15 cellular contexts compared by ENCODE assay signal in the genomic region with DNA sequence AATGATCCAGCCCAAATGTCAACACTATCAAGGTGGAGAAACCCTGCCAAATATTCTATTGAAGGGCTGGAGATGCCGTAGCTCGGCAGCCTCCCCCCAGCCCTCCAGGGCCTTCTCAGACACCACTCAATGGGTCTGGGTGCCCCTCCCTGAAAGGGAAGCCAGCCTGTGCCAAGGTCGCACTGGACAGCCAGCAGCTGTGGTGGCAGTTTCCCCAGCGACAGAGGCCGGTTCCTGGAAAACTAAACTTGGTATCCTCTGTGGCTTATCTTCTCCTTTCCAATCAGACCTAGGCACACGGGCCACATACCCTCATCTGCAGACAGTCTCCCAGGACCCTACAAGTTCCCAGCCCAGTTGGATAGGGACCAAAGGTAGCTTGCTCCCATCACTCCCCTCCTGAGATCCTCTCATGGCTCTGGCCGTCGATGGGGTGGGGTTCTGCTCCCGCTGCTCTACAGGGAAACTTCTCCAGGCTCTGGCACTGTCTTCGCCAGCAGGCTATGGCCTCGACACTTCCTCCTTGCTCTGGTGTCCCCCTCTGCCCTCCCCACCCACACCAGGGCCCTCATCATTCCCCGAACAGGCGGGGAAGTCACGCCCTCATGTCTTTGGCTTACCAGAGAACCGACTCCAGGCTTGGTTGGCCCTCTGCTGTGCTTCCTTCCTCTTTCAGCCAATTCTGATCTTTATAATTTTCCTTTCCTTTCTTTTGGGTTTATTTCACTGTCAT. TPM values are rescaled to one million over a fixed set of nuclear protein-coding genes. Genes with fewer than 3 reads are reported as not detected.
DNase-seq lines count a peak whose midpoint lies in the region; ATAC-seq and TF ChIP-seq lines count a peak whose summit lies in the region.
"Had no signal": no experiment of that assay in that cellular context is flagged by ENCODE, and none has a peak within 500 bp of the region (broad histone marks: within the 10 kb centered on the region; RNA-seq: fewer than 3 reads in every experiment).

No MANE protein-coding gene starts in this region.

- H3K27ac ChIP-seq in heart left ventricle (peak overlapping the region in 1 of 12 donors; percentile 88), psoas muscle (no peak overlapping the region), ovary (no peak overlapping the region)
- H3K27ac ChIP-seq in effector memory CD4-positive, alpha-beta T cell (ENCODE audit: insufficient read depth, low read length, poor library complexity, severe bottlenecking) = no peak overlapping the region
- H3K27ac ChIP-seq: thoracic aorta had no signal

- H3K27me3 ChIP-seq in heart left ventricle = peaks cover 0 to 5% (median 0%) of the 10 kb centered on the region in 9 donors
- H3K27me3 ChIP-seq in psoas muscle (ENCODE audit: insufficient read depth in 3 of 3, low read length in 2 of 3) = peaks cover 0 to 1% (median 0%) of the 10 kb centered on the region in 3 donors
- no peaks in the 10 kb centered on the region for H3K27me3 ChIP-seq in effector memory CD4-positive, alpha-beta T cell (replicated peaks; ENCODE audit: control insufficient read depth, insufficient read depth, low read length, poor library complexity, severe bottlenecking)
- no peaks in the 10 kb centered on the region for H3K27me3 ChIP-seq in ovary

- TF ChIP-seq EP300 in ovary (IDR thresholded peaks at IDR 0.05) = no peak

- H3K4me3 ChIP-seq in heart left ventricle (no peak overlapping the region), psoas muscle (no peak overlapping the region), ovary (no peak overlapping the region)
- no peak overlapping the region for H3K4me3 ChIP-seq in effector memory CD4-positive, alpha-beta T cell (ENCODE audit: insufficient read depth, low read depth, low read length, poor library complexity, severe bottlenecking)
- H3K4me3 ChIP-seq: smooth muscle cell, thoracic aorta had no signal

- TF ChIP-seq CTCF in heart left ventricle (IDR thresholded peaks at IDR 0.05) = no peak
- TF ChIP-seq CTCF in psoas muscle (IDR thresholded peaks at IDR 0.05) = no peak
- TF ChIP-seq CTCF in ovary (IDR thresholded peaks at IDR 0.05) = no peak

- H3K36me3 ChIP-seq in heart left ventricle = no peaks in the 10 kb centered on the region
- H3K36me3 ChIP-seq in psoas muscle (ENCODE audit: insufficient read depth in 1 of 2, low read depth in 1 of 2) = no peaks in the 10 kb centered on the region
- H3K36me3 ChIP-seq in effector memory CD4-positive, alpha-beta T cell (ENCODE audit: control insufficient read depth, insufficient read depth, low read length) = no peaks in the 10 kb centered on the region
- H3K36me3 ChIP-seq in ovary = no peaks in the 10 kb centered on the region
- H3K36me3 ChIP-seq: thoracic aorta had no signal

- H3K4me1 ChIP-seq in heart left ventricle (peaks cover 0 to 29% (median 0%) of the 10 kb centered on the region in 12 donors), psoas muscle (no peaks in the 10 kb centered on the region), ovary (ENCODE audit: insufficient read depth) (no peaks in the 10 kb centered on the region)
- no peaks in the 10 kb centered on the region for H3K4me1 ChIP-seq in effector memory CD4-positive, alpha-beta T cell (ENCODE audit: control insufficient read depth, insufficient read depth, low read length, poor library complexity, severe bottlenecking)

- ATAC-seq in heart left ventricle (peak in 3 of 4 donors; percentile 59 to 83 (median 79)), psoas muscle (no peak), HG03196 (IDR thresholded peaks at IDR 0.05; ENCODE audit: unreplicated experiment) (no peak)
- ATAC-seq: left colon, WTC11 had no signal

- DNase-seq in KBM-7 (peak; percentile 95), SKM-1 treated with dmso at 0.1 percent for 144 hours (lab: John Stamatoyannopoulos, UW; ENCODE audit: unreplicated experiment) (peak; percentile 54), heart left ventricle (peak; percentile 34 to 74 (median 60)), psoas muscle (peak; percentile 55 to 68), ovary (no peak), EL (no peak)
- DNase-seq in effector memory CD4-positive, alpha-beta T cell = no peak
- DNase-seq: activated effector memory CD4-positive, alpha-beta T cell treated with Interleukin-2 at 50 U/mL for 16 hours; IMR-90; left colon; NCI-H1694 had no signal

- intact Hi-C loops in heart left ventricle (cut with DNase I) (no loop called here), psoas muscle (cut with DNase I) (no loop called here), ovary (cut with DNase I) (no loop called here)

- 71 to 79% (median 75%) methylated on average over 11 to 15 of the region's 15 CpGs for WGBS in heart left ventricle, 4 donors
- WGBS in psoas muscle, 3 donors = 62 to 65% (median 65%) methylated on average over 15 of the region's 15 CpGs
- 69 to 81% (median 74%) methylated on average over 15 of the region's 15 CpGs for WGBS in ovary, 3 donors

- H3K9me3 ChIP-seq in heart left ventricle (peaks cover 0 to 14% (median 0%) of the 10 kb centered on the region in 12 donors), psoas muscle (no peaks in the 10 kb centered on the region), ovary (peaks cover 0 to 7% of the 10 kb centered on the region in 2 donors)
- no peaks in the 10 kb centered on the region for H3K9me3 ChIP-seq in effector memory CD4-positive, alpha-beta T cell (ENCODE audit: control insufficient read depth, low read length)
- H3K9me3 ChIP-seq: thoracic aorta had no signal

- in situ Hi-C loops in KBM-7 (cut with MboI; ENCODE audit: low pct_unique_long_range_greater_than_20kb, low sequenced_read_pairs) = loop anchor here (10.0 kb wide), 1 partner anchor 61 kb away; no protein-coding TSS in a partner anchor

- TF ChIP-seq POLR2A in heart left ventricle (IDR thresholded peaks at IDR 0.05) = no peak
- TF ChIP-seq POLR2A in ovary (IDR thresholded peaks at IDR 0.05) = no peak

RNA-seq across cellular contexts. Expression of gene IL21R, which starts 18.3 kb away (rescaled TPM):
- 1 to 10 TPM in 2 of 9 donors, under 1 TPM in 6, not detected in 1; 0.12 to 6.0 (median 0.35) TPM for total RNA-seq in heart left ventricle
- polyA plus RNA-seq in heart left ventricle = under 1 TPM; 0.04 to 0.10 TPM
- under 1 TPM in 3 of 4 donors, not detected in 1; 0.08 to 0.15 (median 0.12) TPM for total RNA-seq in psoas muscle
- polyA plus RNA-seq in psoas muscle = under 1 TPM in 2 of 3 donors, not detected in 1; 0.01 to 0.05 TPM
- under 1 TPM in 5 of 7 donors, not detected in 2; 0.05 to 0.45 (median 0.23) TPM for total RNA-seq in ovary
- polyA plus RNA-seq in ovary = under 1 TPM; 0.01 to 1.00 TPM
- total RNA-seq: smooth muscle cell had no signal
- polyA plus RNA-seq: smooth muscle cell had no signal

Comparison
In these comparisons a context has a peak if more than half of its experiments do, and no peak if none do; other contexts are left out.
1. DNase-seq: peak in KBM-7 (single experiment), SKM-1 treated with dmso at 0.1 percent for 144 hours (single experiment), heart left ventricle (5 of 5) and psoas muscle (2 of 2); none in effector memory CD4-positive, alpha-beta T cell (0 of 3), ovary (0 of 5) and EL (single experiment).
2. ATAC-seq: peak in heart left ventricle (3 of 4); none in psoas muscle (0 of 4) and HG03196 (single experiment).